Comparison of ENCODE assay signal across 8 cellular contexts in genomic region chr7:30347226-30348082, GRCh38.
DNase-seq lines count a peak whose midpoint lies in the region; ATAC-seq and TF ChIP-seq lines count a peak whose summit lies in the region.

No MANE protein-coding gene starts in this region.

- 77 to 78% methylated on average over 2 of the region's 2 CpGs for WGBS in transverse colon (ENCODE audit: low coverage in 1 of 2), 2 donors

- H3K4me1 ChIP-seq in transverse colon: peaks cover 9 to 50% (median 21%) of the 10 kb centered on the region in 4 donors

- H3K9me3 Mint-ChIP-seq in activated CD8-positive, alpha-beta memory T cell treated with anti-CD3 and anti-CD28 coated beads, Interleukin-2, amount 10 ng/mL, durations not matched to agents 7 days and 5 days (ENCODE audit: low read depth): no peaks in the 10 kb centered on the region

- peak; percentile 20 for ATAC-seq in activated CD8-positive, alpha-beta memory T cell treated with anti-CD3 and anti-CD28 coated beads, Interleukin-2, amount 10 ng/mL, durations not matched to agents 7 days and 5 days
- ATAC-seq in HG03521 (IDR thresholded peaks at IDR 0.05; ENCODE audit: unreplicated experiment): peak; percentile 13

- H3K27me3 Mint-ChIP-seq in activated CD8-positive, alpha-beta memory T cell treated with anti-CD3 and anti-CD28 coated beads, Interleukin-2, amount 10 ng/mL, durations not matched to agents 7 days and 5 days: no peaks in the 10 kb centered on the region

- TF ChIP-seq POLR2A in transverse colon (IDR thresholded peaks at IDR 0.05): no peak

- intact Hi-C loops in transverse colon (cut with DNase I; ENCODE audit: low total_unique reads): no loop called here

- in situ Hi-C loops in brain microvascular endothelial cell (cut with HindIII; ENCODE audit: low pct_ligation_motif_present, low sequenced_read_pairs): no loop called here
- in situ Hi-C loops in transverse colon (cut with MboI; ENCODE audit: low pct_ligation_motif_present in 1 of 4, low pct_unique_long_range_greater_than_20kb in 1 of 4, low sequenced_read_pairs in 3 of 4): no loop called here

- peaks cover 60% of the 10 kb centered on the region for H3K4me1 Mint-ChIP-seq in activated CD8-positive, alpha-beta memory T cell treated with anti-CD3 and anti-CD28 coated beads, Interleukin-2, amount 10 ng/mL, durations not matched to agents 7 days and 5 days

- TF ChIP-seq CTCF in brain microvascular endothelial cell (IDR thresholded peaks at IDR 0.05; ENCODE audit: low read depth, low read length, missing control alignments) (no peak), transverse colon (IDR thresholded peaks at IDR 0.05) (no peak)

- H3K4me3 ChIP-seq in brain microvascular endothelial cell (ENCODE audit: low read depth, low read length) (no peak overlapping the region), transverse colon (no peak overlapping the region)

- H3K9me3 ChIP-seq in transverse colon: no peaks in the 10 kb centered on the region

- peak overlapping the region; percentile 92 for H3K27ac Mint-ChIP-seq in activated CD8-positive, alpha-beta memory T cell treated with anti-CD3 and anti-CD28 coated beads, Interleukin-2, amount 10 ng/mL, durations not matched to agents 7 days and 5 days

- no peaks in the 10 kb centered on the region for H3K36me3 ChIP-seq in brain microvascular endothelial cell (replicated peaks)
- no peaks in the 10 kb centered on the region for H3K36me3 ChIP-seq in transverse colon

- CTCF ChIA-PET in activated CD8-positive, alpha-beta memory T cell treated with anti-CD3 and anti-CD28 coated beads, Interleukin-2, amount 10 ng/mL, durations not matched to agents 7 days and 5 days (lab: Charles Lee): interaction anchor here (1.1 to 7.6 kb wide), 7 partner anchors 17 to 71 kb away, joined by 3 to 53 read pairs (median 9); partner anchors contain the start of gene ZNRF2

- H3K27ac ChIP-seq in brain microvascular endothelial cell (peak overlapping the region; percentile 58), transverse colon (peak overlapping the region; percentile 37 to 65 (median 53))

- no peak for DNase-seq in activated CD8-positive, alpha-beta memory T cell treated with anti-CD3 and anti-CD28 coated beads, Interleukin-2, amount 10 ng/mL, durations not matched to agents 7 days and 5 days
- DNase-seq in activated CD8-positive, alpha-beta memory T cell treated with anti-CD3 and anti-CD28 coated beads for 24 hours: no peak
- DNase-seq in brain microvascular endothelial cell: no peak
- DNase-seq in transverse colon: no peak
- DNase-seq in MV-4-11 (lab: John Stamatoyannopoulos, UW): no peak
- no peak for DNase-seq in activated effector memory CD4-positive, alpha-beta T cell treated with Interleukin-2 at 50 U/mL for 16 hours
- DNase-seq in NK-92 (lab: John Stamatoyannopoulos, UW; ENCODE audit: unreplicated experiment): no peak

- H3K27me3 ChIP-seq in brain microvascular endothelial cell (replicated peaks): no peaks in the 10 kb centered on the region
- no peaks in the 10 kb centered on the region for H3K27me3 ChIP-seq in transverse colon

- no peak for TF ChIP-seq EP300 in transverse colon (IDR thresholded peaks at IDR 0.05; ENCODE audit: low read depth)

- peak overlapping the region; percentile 66 for H3K4me3 Mint-ChIP-seq in activated CD8-positive, alpha-beta memory T cell treated with anti-CD3 and anti-CD28 coated beads, Interleukin-2, amount 10 ng/mL, durations not matched to agents 7 days and 5 days

- H3K36me3 Mint-ChIP-seq in activated CD8-positive, alpha-beta memory T cell treated with anti-CD3 and anti-CD28 coated beads, Interleukin-2, amount 10 ng/mL, durations not matched to agents 7 days and 5 days: peaks cover 9% of the 10 kb centered on the region
